Comparison of ENCODE assay signal across 24 cellular contexts in the genomic region with DNA sequence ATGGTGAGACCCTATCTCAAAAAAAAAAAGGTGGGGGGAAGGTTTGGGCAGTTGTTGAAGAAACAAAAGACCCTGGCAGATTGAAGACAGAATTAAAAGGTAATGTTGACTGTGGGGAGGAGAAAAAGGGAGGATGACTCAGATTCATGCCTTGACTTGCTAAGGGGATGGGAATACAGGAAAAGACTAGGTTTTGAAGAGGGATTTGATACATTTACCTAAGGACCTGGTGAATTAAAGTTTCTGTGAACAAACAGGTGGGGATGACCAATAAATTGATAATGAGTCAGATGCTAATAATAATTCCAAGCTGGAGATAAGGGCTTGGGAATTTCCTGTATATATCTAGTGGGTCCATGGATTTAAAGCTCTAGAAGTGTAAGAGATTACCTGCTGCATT. TPM values are rescaled to one million over a fixed set of nuclear protein-coding genes. Genes with fewer than 3 reads are reported as not detected.
"Had no signal": no experiment of that assay in that cellular context is flagged by ENCODE, and none has a peak within 500 bp of the region (broad histone marks: within the 10 kb centered on the region; RNA-seq: fewer than 3 reads in every experiment).

No MANE protein-coding gene starts in this region.

- DNase-seq: effector memory CD4-positive, alpha-beta T cell; esophagus squamous epithelium; foreskin fibroblast; head of caudate nucleus; hippocampal formation; kidney glomerular epithelial cell; mucosa of descending colon; naive thymus-derived CD8-positive, alpha-beta T cell; sigmoid colon; stimulated activated CD4-positive, alpha-beta T cell treated with anti-CD3 and anti-CD28 coated beads, Interleukin-2, amount 100 ng/mL, for 24 hours; stimulated activated CD4-positive, alpha-beta T cell treated with anti-CD3 and anti-CD28 coated beads, Interleukin-4, amount 100 ng/mL, for 4 hours; stimulated activated naive B cell treated with anti-CD40 and anti-IgM and Interleukin-4, amounts not matched to agents 10 μg/mL and 1 μg/mL and 100 μg/mL, for 72 hours; stimulated activated naive CD8-positive, alpha-beta T cell treated with anti-CD3 and anti-CD28 coated beads, Interleukin-15, amount 100 ng/mL, for 72 hours; testis had no signal

- H3K27ac Mint-ChIP-seq: naive thymus-derived CD8-positive, alpha-beta T cell; stimulated activated naive B cell treated with anti-CD40 and anti-IgM and Interleukin-4, amounts not matched to agents 10 μg/mL and 1 μg/mL and 100 μg/mL, for 72 hours had no signal

- H3K9me3 Mint-ChIP-seq: naive thymus-derived CD8-positive, alpha-beta T cell; stimulated activated naive B cell treated with anti-CD40 and anti-IgM and Interleukin-4, amounts not matched to agents 10 μg/mL and 1 μg/mL and 100 μg/mL, for 72 hours had no signal

- H3K4me3 ChIP-seq: esophagus squamous epithelium, mucosa of descending colon, right atrium auricular region, sigmoid colon, skin epidermis, testis, tibial nerve had no signal

- H3K36me3 Mint-ChIP-seq: naive thymus-derived CD8-positive, alpha-beta T cell; stimulated activated naive B cell treated with anti-CD40 and anti-IgM and Interleukin-4, amounts not matched to agents 10 μg/mL and 1 μg/mL and 100 μg/mL, for 72 hours had no signal

- FAIRE-seq: endometrium had no signal

- H3K4me1 Mint-ChIP-seq: naive thymus-derived CD8-positive, alpha-beta T cell; stimulated activated naive CD8-positive, alpha-beta T cell treated with anti-CD3 and anti-CD28 coated beads, Interleukin-15, amount 100 ng/mL, for 72 hours had no signal

- H3K4me1 ChIP-seq: esophagus squamous epithelium, right atrium auricular region, sigmoid colon, testis, tibial nerve had no signal

- H3K27ac ChIP-seq: esophagus squamous epithelium, right atrium auricular region, sigmoid colon, skin epidermis, testis, tibial nerve had no signal

- H3K9me3 ChIP-seq: esophagus squamous epithelium, mucosa of descending colon, right atrium auricular region, sigmoid colon, testis, tibial nerve had no signal

- H3K27me3 ChIP-seq: esophagus squamous epithelium, right atrium auricular region, sigmoid colon, testis, tibial nerve had no signal

- ATAC-seq: mucosa of descending colon; naive thymus-derived CD8-positive, alpha-beta T cell; stimulated activated naive B cell treated with anti-CD40 and anti-IgM and Interleukin-4, amounts not matched to agents 10 μg/mL and 1 μg/mL and 100 μg/mL, for 72 hours; stimulated activated naive CD8-positive, alpha-beta T cell treated with anti-CD3 and anti-CD28 coated beads, Interleukin-15, amount 100 ng/mL, for 72 hours had no signal

- H3K36me3 ChIP-seq: esophagus squamous epithelium, right atrium auricular region, sigmoid colon, tibial nerve had no signal

- H3K4me3 Mint-ChIP-seq: naive thymus-derived CD8-positive, alpha-beta T cell; stimulated activated naive B cell treated with anti-CD40 and anti-IgM and Interleukin-4, amounts not matched to agents 10 μg/mL and 1 μg/mL and 100 μg/mL, for 72 hours; stimulated activated naive CD8-positive, alpha-beta T cell treated with anti-CD3 and anti-CD28 coated beads, Interleukin-15, amount 100 ng/mL, for 72 hours had no signal

RNA-seq across cellular contexts. Expression of a gene that starts 27.6 kb away (rescaled TPM):
- total RNA-seq: epithelial cell of proximal tubule; esophagus squamous epithelium; lung microvascular endothelial cell; mesenteric fat pad; naive thymus-derived CD8-positive, alpha-beta T cell; posterior vena cava; right atrium auricular region; subcutaneous adipose tissue; tibial nerve had no signal
- polyA plus RNA-seq: naive thymus-derived CD8-positive, alpha-beta T cell; neural cell had no signal
